In genomic region chr5:146952168-146952567, GRCh38 we compare ENCODE assay signal across 7 cellular contexts.
"Had no signal": no experiment of that assay in that cellular context is flagged by ENCODE, and none has a peak within 500 bp of the region (broad histone marks: within the 10 kb centered on the region; RNA-seq: fewer than 3 reads in every experiment).

No MANE protein-coding gene starts in this region.

- H3K27ac Mint-ChIP-seq: HFFc6 had no signal

- H3K9ac ChIP-seq: GM23248 had no signal

- H3K4me3 ChIP-seq: GM23248, HAP-1, K562 had no signal

- H3K36me3 ChIP-seq: HAP-1 had no signal

- H3K4me3 Mint-ChIP-seq: HFFc6 had no signal

- FAIRE-seq: K562 had no signal

- H3K9me3 ChIP-seq: HAP-1 had no signal

- DNase-seq: GM23248, H7, HFFc6, IMR-90 had no signal

- H3K27ac ChIP-seq: GM23248, HL-60 had no signal

- H3K4me1 ChIP-seq: HAP-1 had no signal

- H2AFZ ChIP-seq: GM23248 had no signal
